In genomic region chr11:76008474-76008873, GRCh38 we compare ENCODE assay signal across 20 cellular contexts.
DNase-seq lines count a peak whose midpoint lies in the region; ATAC-seq lines count a peak whose summit lies in the region.
"Had no signal": no experiment of that assay in that cellular context is flagged by ENCODE, and none has a peak within 500 bp of the region (broad histone marks: within the 10 kb centered on the region; RNA-seq: fewer than 3 reads in every experiment).

No MANE protein-coding gene starts in this region.

- no peak overlapping the region for H4K91ac ChIP-seq in mesenchymal stem cell (ENCODE audit: low read length)

- no peak overlapping the region for H3K14ac ChIP-seq in mesenchymal stem cell (ENCODE audit: low read length in 2 of 2)

- peak overlapping the region; percentile 40 for H3K9ac ChIP-seq in mesenchymal stem cell (ENCODE audit: low read length)

- DNase-seq in EL (peak; percentile 61), RPMI7951 (ENCODE audit: low read depth) (peak; percentile 50), dermis blood vessel endothelial cell (peak; percentile 28), mesenchymal stem cell (peak; percentile 26), SKM-1 (lab: John Stamatoyannopoulos, UW; ENCODE audit: unreplicated experiment) (no peak), NCI-H1694 (lab: John Stamatoyannopoulos, UW) (no peak)
- DNase-seq: activated CD4-positive, CD25-positive, alpha-beta regulatory T cell treated with anti-CD3 and anti-CD28 coated beads, Interleukin-2, amount 50 U/mL, for 72 hours; cerebellar nuclear complex; H7; lower lobe of right lung; MV-4-11; NCI-H2029 treated with DMSO at 0.1 percent for 48 hours; NCI-H510A; occipital lobe; right cardiac atrium; SIG-M5; stimulated activated CD4-positive, alpha-beta T cell treated with anti-CD3 and anti-CD28 coated beads, Interleukin-2, amount 100 ng/mL, for 24 hours had no signal

- no peak overlapping the region for H3K27ac ChIP-seq in mesenchymal stem cell (ENCODE audit: low read length, poor library complexity, severe bottlenecking)
- H3K27ac ChIP-seq: lower lobe of right lung had no signal

- no peak overlapping the region for H3K23ac ChIP-seq in mesenchymal stem cell (ENCODE audit: low read length in 2 of 2)

- H2AFZ ChIP-seq in mesenchymal stem cell (ENCODE audit: low read depth, low read length) = no peak overlapping the region

- H3K4me1 ChIP-seq in mesenchymal stem cell (ENCODE audit: control insufficient read depth, insufficient read depth, low read depth, low read length) = no peaks in the 10 kb centered on the region
- H3K4me1 ChIP-seq: lower lobe of right lung had no signal

- no peak overlapping the region for H2AK5ac ChIP-seq in mesenchymal stem cell (ENCODE audit: low read length, severe bottlenecking)

- no peak overlapping the region for H2BK5ac ChIP-seq in mesenchymal stem cell (ENCODE audit: low read depth, low read length, poor library complexity, severe bottlenecking)

- H3K9me3 ChIP-seq in mesenchymal stem cell (ENCODE audit: control insufficient read depth, low read length) = no peaks in the 10 kb centered on the region
- H3K9me3 ChIP-seq: lower lobe of right lung had no signal

- no peak overlapping the region for H2BK15ac ChIP-seq in mesenchymal stem cell (ENCODE audit: low read depth, poor library complexity, severe bottlenecking)

- no peak overlapping the region for H2BK12ac ChIP-seq in mesenchymal stem cell (ENCODE audit: low read length in 2 of 2)

- WGBS in mesenchymal stem cell = no CpG with 5 or more reads among the region's 2 CpGs

- ATAC-seq in GM19467 (IDR thresholded peaks at IDR 0.05; ENCODE audit: unreplicated experiment) (no peak), GM19023 (IDR thresholded peaks at IDR 0.05; ENCODE audit: unreplicated experiment) (no peak)
- ATAC-seq: activated T-helper 17 cell treated with anti-CD3 and anti-CD28 coated beads, Interleukin-2, amount 50 U/mL, for 72 hours; lower lobe of right lung; right cardiac atrium had no signal

- H3K4ac ChIP-seq in mesenchymal stem cell (ENCODE audit: low read depth in 1 of 2, low read length in 2 of 2) = no peak overlapping the region

- H4K8ac ChIP-seq in mesenchymal stem cell (ENCODE audit: low read length) = no peak overlapping the region

- no peaks in the 10 kb centered on the region for H3K27me3 ChIP-seq in mesenchymal stem cell (ENCODE audit: control insufficient read depth in 1 of 2, insufficient read depth in 1 of 2, low read length in 2 of 2)

- H3K36me3 ChIP-seq in mesenchymal stem cell (ENCODE audit: control insufficient read depth in 1 of 2, insufficient read depth in 2 of 2, low read depth in 1 of 2, low read length in 2 of 2) = peaks cover 10 to 26% of the 10 kb centered on the region in 2 experiments

- H3K18ac ChIP-seq in mesenchymal stem cell (ENCODE audit: low read depth in 1 of 2, low read length in 2 of 2) = no peak overlapping the region

- no peak overlapping the region for H3K4me3 ChIP-seq in mesenchymal stem cell (ENCODE audit: insufficient read depth in 1 of 2, low read depth in 1 of 2, low read length in 2 of 2)
- H3K4me3 ChIP-seq: lower lobe of right lung had no signal

- H2BK120ac ChIP-seq in mesenchymal stem cell (ENCODE audit: low read depth, low read length) = no peak overlapping the region

- H3K4me2 ChIP-seq in mesenchymal stem cell (ENCODE audit: low read length, poor library complexity, severe bottlenecking) = no peak overlapping the region

- peaks cover 2% of the 10 kb centered on the region for H3K79me1 ChIP-seq in mesenchymal stem cell (replicated peaks; ENCODE audit: low read length, poor library complexity, severe bottlenecking)

Comparison
In these comparisons a context has a peak if more than half of its experiments do, and no peak if none do; other contexts are left out.
1. DNase-seq: peak in EL (single experiment), RPMI7951 (single experiment), dermis blood vessel endothelial cell (single experiment) and mesenchymal stem cell (single experiment); none in SKM-1 (single experiment) and NCI-H1694 (single experiment).